18 cellular contexts compared by ENCODE assay signal in genomic region chr10:3975016-3975415, GRCh38.
"Had no signal": no experiment of that assay in that cellular context is flagged by ENCODE, and none has a peak within 500 bp of the region (broad histone marks: within the 10 kb centered on the region; RNA-seq: fewer than 3 reads in every experiment).

No MANE protein-coding gene starts in this region.

- H3K9me3 ChIP-seq: body of pancreas, tibial artery, uterus had no signal

- H3K9me3 Mint-ChIP-seq: T-cell had no signal

- H3K27ac Mint-ChIP-seq: activated T-helper 17 cell treated with anti-CD3 and anti-CD28 coated beads, Interleukin-2, amount 50 U/mL, for 72 hours; nephron had no signal

- DNase-seq: activated CD4-positive, alpha-beta T cell treated with anti-CD3 and anti-CD28 coated beads, Interleukin-2, amount 50 U/mL, for 48 hours; activated CD8-positive, alpha-beta memory T cell treated with anti-CD3 and anti-CD28 coated beads, Interleukin-2, amount 10 ng/mL, durations not matched to agents 7 days and 5 days; activated naive CD4-positive, alpha-beta T cell; body of pancreas; caudate nucleus; kidney glomerular epithelial cell; retina; stimulated activated CD4-positive, alpha-beta T cell treated with anti-CD3 and anti-CD28 coated beads, Interleukin-2, amount 100 ng/mL, for 24 hours; stimulated activated naive CD8-positive, alpha-beta T cell treated with anti-CD3 and anti-CD28 coated beads, Interleukin-15, Interleukin-2, amounts not matched to agents 100 U/mL and 50 U/mL, for 24 hours; substantia nigra; T-cell; T-helper 9 cell; tibial artery; uterus had no signal

- H3K4me1 ChIP-seq: body of pancreas, uterus had no signal

- H3K27ac ChIP-seq: body of pancreas, tibial artery, uterus had no signal

- H3K36me3 ChIP-seq: tibial artery, uterus had no signal

- H3K4me3 ChIP-seq: body of pancreas, tibial artery, uterus had no signal

- H3K27me3 Mint-ChIP-seq: activated CD8-positive, alpha-beta memory T cell treated with anti-CD3 and anti-CD28 coated beads, Interleukin-2, amount 10 ng/mL, durations not matched to agents 7 days and 5 days; activated T-helper 17 cell treated with anti-CD3 and anti-CD28 coated beads, Interleukin-2, amount 50 U/mL, for 72 hours; T-cell had no signal

- H3K4me1 Mint-ChIP-seq: nephron had no signal

- H3K4me3 Mint-ChIP-seq: activated CD8-positive, alpha-beta memory T cell treated with anti-CD3 and anti-CD28 coated beads, Interleukin-2, amount 10 ng/mL, durations not matched to agents 7 days and 5 days; activated T-helper 17 cell treated with anti-CD3 and anti-CD28 coated beads, Interleukin-2, amount 50 U/mL, for 72 hours; nephron; T-cell had no signal

- H3K36me3 Mint-ChIP-seq: T-cell had no signal

- ATAC-seq: activated CD4-positive, CD25-positive, alpha-beta regulatory T cell treated with anti-CD3 and anti-CD28 coated beads, Interleukin-2, amount 50 U/mL, for 24 hours; activated CD8-positive, alpha-beta memory T cell treated with anti-CD3 and anti-CD28 coated beads, Interleukin-2, amount 10 ng/mL, durations not matched to agents 7 days and 5 days; activated T-helper 17 cell treated with anti-CD3 and anti-CD28 coated beads, Interleukin-2, amount 50 U/mL, for 72 hours; body of pancreas; SK-N-SH treated with all-trans-retinoic acid at 6 μM for 48 hours; stimulated activated naive CD8-positive, alpha-beta T cell treated with anti-CD3 and anti-CD28 coated beads, Interleukin-15, Interleukin-2, amounts not matched to agents 100 U/mL and 50 U/mL, for 24 hours; T-cell had no signal

- H3K27me3 ChIP-seq: body of pancreas, tibial artery, uterus had no signal
